Comparison of ENCODE assay signal across 8 cellular contexts in genomic region chr1:226653311-226653921, GRCh38.
A peak's percentile ranks its signal among the peaks of the same experiment; 100 is the strongest.
DNase-seq lines count a peak whose midpoint lies in the region; ATAC-seq, FAIRE-seq and TF ChIP-seq lines count a peak whose summit lies in the region.

No MANE protein-coding gene starts in this region.

- TF ChIP-seq CTCF in mucosa of descending colon (IDR thresholded peaks at IDR 0.05): no peak

- CTCF ChIA-PET in activated CD4-positive, alpha-beta T cell treated with anti-CD3 and anti-CD28 coated beads, Interleukin-2, amount 10 ng/mL, durations not matched to agents 7 days and 5 days (lab: Charles Lee): interaction anchor here (0.6 to 2.4 kb wide), 9 partner anchors 9 to 176 kb away, joined by 3 to 6 read pairs (median 3); no protein-coding TSS in a partner anchor

- peak; percentile 65 for ATAC-seq in HG03025 (IDR thresholded peaks at IDR 0.05; ENCODE audit: low FRiP score, unreplicated experiment)
- ATAC-seq in mucosa of descending colon: peak; percentile 38
- ATAC-seq in left lobe of liver: no peak

- H3K36me3 Mint-ChIP-seq in activated CD4-positive, alpha-beta T cell treated with anti-CD3 and anti-CD28 coated beads, Interleukin-2, amount 10 ng/mL, durations not matched to agents 7 days and 5 days (ENCODE audit: low read depth): peaks cover 18% of the 10 kb centered on the region

- no peaks in the 10 kb centered on the region for H3K9me3 Mint-ChIP-seq in activated CD4-positive, alpha-beta T cell treated with anti-CD3 and anti-CD28 coated beads, Interleukin-2, amount 10 ng/mL, durations not matched to agents 7 days and 5 days

- intact Hi-C loops in mucosa of descending colon (cut with DNase I, micrococcal nuclease): loop anchor here in 1 of 2 donors (5.0 to 10.0 kb wide), 2 partner anchors 81 to 174 kb away; partner anchors contain the start of gene ITPKB

- DNase-seq in GM19239 (ENCODE audit: insufficient read length, low spot score) (no peak), mucosa of descending colon (peak in 1 of 3 donors; percentile 69), amniotic stem cell (lab: John Stamatoyannopoulos, UW) (no peak), DMS 273 (lab: John Stamatoyannopoulos, UW; ENCODE audit: unreplicated experiment) (no peak), OCI-M1 (lab: John Stamatoyannopoulos, UW) (no peak), left lobe of liver (ENCODE audit: low spot score) (no peak)
- peak; percentile 78 for DNase-seq in activated CD4-positive, alpha-beta T cell treated with anti-CD3 and anti-CD28 coated beads, Interleukin-2, amount 10 ng/mL, durations not matched to agents 7 days and 5 days

- H3K4me1 Mint-ChIP-seq in activated CD4-positive, alpha-beta T cell treated with anti-CD3 and anti-CD28 coated beads, Interleukin-2, amount 10 ng/mL, durations not matched to agents 7 days and 5 days: peaks cover 26% of the 10 kb centered on the region

- H3K4me1 ChIP-seq in mucosa of descending colon (ENCODE audit: low read depth): peaks cover 29% of the 10 kb centered on the region

- peak overlapping the region; percentile 73 for H3K4me3 Mint-ChIP-seq in activated CD4-positive, alpha-beta T cell treated with anti-CD3 and anti-CD28 coated beads, Interleukin-2, amount 10 ng/mL, durations not matched to agents 7 days and 5 days

- peak; percentile 78 for FAIRE-seq in GM19239 (lab: Jason Lieb, UNC)

- no peak overlapping the region for H3K4me3 ChIP-seq in mucosa of descending colon

- H3K27me3 Mint-ChIP-seq in activated CD4-positive, alpha-beta T cell treated with anti-CD3 and anti-CD28 coated beads, Interleukin-2, amount 10 ng/mL, durations not matched to agents 7 days and 5 days: no peaks in the 10 kb centered on the region

- H3K27ac Mint-ChIP-seq in activated CD4-positive, alpha-beta T cell treated with anti-CD3 and anti-CD28 coated beads, Interleukin-2, amount 10 ng/mL, durations not matched to agents 7 days and 5 days: no peak overlapping the region

- H3K36me3 ChIP-seq in mucosa of descending colon (ENCODE audit: low read depth): no peaks in the 10 kb centered on the region

- POLR2A ChIA-PET in activated CD4-positive, alpha-beta T cell treated with anti-CD3 and anti-CD28 coated beads, Interleukin-2, amount 10 ng/mL, durations not matched to agents 7 days and 5 days (lab: Charles Lee): interaction anchor here (0.6 kb wide), 1 partner anchor 229 kb away, joined by 3 read pairs; no protein-coding TSS in a partner anchor

- H3K9me3 ChIP-seq in mucosa of descending colon: no peaks in the 10 kb centered on the region
